In the genomic region with DNA sequence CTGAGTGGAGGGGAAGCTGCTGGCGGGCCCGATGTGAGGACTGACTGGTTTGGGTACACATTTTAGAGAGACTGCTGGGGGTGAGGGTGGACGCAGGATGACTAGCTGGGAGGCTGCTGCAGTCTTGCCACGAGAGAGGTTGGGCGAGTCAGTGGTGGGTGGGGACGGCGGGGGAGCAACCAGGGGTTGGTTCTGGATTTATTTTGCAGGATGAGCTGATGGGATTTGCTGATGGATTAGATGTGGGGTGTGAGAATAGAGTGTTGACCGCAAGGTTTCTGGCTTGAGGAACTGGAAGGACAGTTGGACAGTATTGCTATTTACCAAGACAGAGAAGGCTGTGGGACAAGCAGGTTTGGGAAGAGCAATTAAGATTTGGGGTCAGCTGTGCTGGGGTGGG, we compare ENCODE assay signal across 13 cellular contexts. TPM values are rescaled to one million over a fixed set of nuclear protein-coding genes. Genes with fewer than 3 reads are reported as not detected.
DNase-seq lines count a peak whose midpoint lies in the region; ATAC-seq and TF ChIP-seq lines count a peak whose summit lies in the region.
"Had no signal": no experiment of that assay in that cellular context is flagged by ENCODE, and none has a peak within 500 bp of the region (broad histone marks: within the 10 kb centered on the region; RNA-seq: fewer than 3 reads in every experiment).

No MANE protein-coding gene starts in this region.

- no peaks in the 10 kb centered on the region; the same call in 1 of the 2 replicates for H4K20me1 ChIP-seq in HCT116 (ENCODE audit: insufficient read depth)

- DNase-seq in HCT116 (ENCODE audit: low read depth, low spot score): no peak
- DNase-seq in stimulated activated effector memory CD8-positive, alpha-beta T cell treated with anti-CD3 and anti-CD28 coated beads, Interleukin-12 subunit alpha, Interleukin-12 subunit beta, amount 100 ng/mL, for 72 hours (ENCODE audit: low spot score in 2 of 2): no peak
- no peak for DNase-seq in ureter (ENCODE audit: low spot score)
- no peak for DNase-seq in activated CD4-positive, alpha-beta T cell treated with anti-CD3 and anti-CD28 coated beads, Interleukin-2, amount 50 U/mL, for 48 hours
- DNase-seq in NCI-H526 (lab: John Stamatoyannopoulos, UW): no peak
- DNase-seq: activated CD4-positive, alpha-beta T cell treated with anti-CD3 and anti-CD28 coated beads for 48 hours; activated gamma-delta T cell; BE2C; NCI-H1436 had no signal

- RAD21 ChIA-PET in HCT116 (lab: Charles Lee; ENCODE audit: low non-redundant PET in 1 of 2, low total read pairs in 2 of 2, uncharacterized antibody in 2 of 2, unreplicated experiment in 2 of 2): no interaction called here

- TF ChIP-seq EP300 in gastroesophageal sphincter (IDR thresholded peaks at IDR 0.05): no peak

- H3K9me3 ChIP-seq in HCT116 (ENCODE audit: control insufficient read depth in 1 of 2, insufficient read depth in 1 of 2, low read depth in 1 of 2, low read length in 2 of 2) (no peaks in the 10 kb centered on the region), gastroesophageal sphincter (no peaks in the 10 kb centered on the region)
- H3K9me3 ChIP-seq: BE2C had no signal

- no peaks in the 10 kb centered on the region for H3K36me3 Mint-ChIP-seq in stimulated activated effector memory CD8-positive, alpha-beta T cell treated with anti-CD3 and anti-CD28 coated beads, Interleukin-12 subunit alpha, Interleukin-12 subunit beta, amount 100 ng/mL, for 72 hours

- no peak overlapping the region for H3K9ac ChIP-seq in HCT116 (ENCODE audit: low read length)

- H3K9me3 Mint-ChIP-seq in stimulated activated effector memory CD8-positive, alpha-beta T cell treated with anti-CD3 and anti-CD28 coated beads, Interleukin-12 subunit alpha, Interleukin-12 subunit beta, amount 100 ng/mL, for 72 hours: no peaks in the 10 kb centered on the region

- peaks cover 85% of the 10 kb centered on the region for H3K79me2 ChIP-seq in HCT116 (ENCODE audit: insufficient read depth, low read length)

- TF ChIP-seq POLR2A in HCT116 (IDR thresholded peaks at IDR 0.05; ENCODE audit: borderline replicate concordance, extremely low read depth, insufficient read depth, insufficient read length): no peak
- no peak for TF ChIP-seq POLR2A in gastroesophageal sphincter (IDR thresholded peaks at IDR 0.05)

- H3K36me3 ChIP-seq in HCT116 (ENCODE audit: control insufficient read depth in 1 of 2, insufficient read depth in 2 of 2, low read length in 2 of 2): no peaks in the 10 kb centered on the region
- no peaks in the 10 kb centered on the region for H3K36me3 ChIP-seq in gastroesophageal sphincter

- H3K9me2 ChIP-seq in HCT116 (ENCODE audit: insufficient read depth): no peaks in the 10 kb centered on the region

- POLR2A ChIA-PET in HCT116 (lab: Charles Lee): interaction anchor here (1.1 kb wide), 1 partner anchor 9 kb away, joined by 3 read pairs; no protein-coding TSS in a partner anchor

- H3K4me2 ChIP-seq in HCT116 (ENCODE audit: low read length): peak overlapping the region; percentile 26; the same call in 1 of the 2 replicates

- no peak overlapping the region for H3K27ac Mint-ChIP-seq in stimulated activated effector memory CD8-positive, alpha-beta T cell treated with anti-CD3 and anti-CD28 coated beads, Interleukin-12 subunit alpha, Interleukin-12 subunit beta, amount 100 ng/mL, for 72 hours

- intact Hi-C loops in HCT116 (cut with micrococcal nuclease): no loop called here

- H2AFZ ChIP-seq in HCT116 (ENCODE audit: low read depth, low read length, poor library complexity, severe bottlenecking): no peak overlapping the region

- no TSS peak for BruUV-seq in HCT116 (replicated peaks; lab: Mats Ljungman, UMichigan)

- no peak overlapping the region for H3K4me3 Mint-ChIP-seq in stimulated activated effector memory CD8-positive, alpha-beta T cell treated with anti-CD3 and anti-CD28 coated beads, Interleukin-12 subunit alpha, Interleukin-12 subunit beta, amount 100 ng/mL, for 72 hours

- H3K27ac ChIP-seq in HCT116 (ENCODE audit: low read depth, low read length) (no peak overlapping the region), angular gyrus (ENCODE audit: low read depth, low read length) (peak overlapping the region; percentile 99), gastroesophageal sphincter (peak overlapping the region in 3 of 4 donors; percentile 50 to 73 (median 52)), skin epidermis (peak overlapping the region in 19 of 21 experiments; percentile 19 to 91 (median 81))

- TF ChIP-seq RAD21 in HCT116 (IDR thresholded peaks at IDR 0.05; ENCODE audit: low read depth): no peak

- H3K4me3 ChIP-seq in HCT116 (replicated peaks in 1 of 2; ENCODE audit: low read depth in 1 of 2, low read length in 2 of 2) (no peak overlapping the region), gastroesophageal sphincter (no peak overlapping the region), skin epidermis (no peak overlapping the region)
- H3K4me3 ChIP-seq: lung had no signal

- H3K4me1 ChIP-seq in HCT116 (ENCODE audit: control insufficient read depth in 1 of 2, insufficient read depth in 2 of 2, low read length in 2 of 2): peaks cover 22 to 50% of the 10 kb centered on the region in 2 experiments
- H3K4me1 ChIP-seq in gastroesophageal sphincter: peaks cover 6 to 100% (median 80%) of the 10 kb centered on the region in 3 donors

- CTCF ChIA-PET in HCT116 (lab: Charles Lee): no interaction called here

- ATAC-seq in HCT116 (no peak), gastroesophageal sphincter (no peak)
- no peak for ATAC-seq in stimulated activated effector memory CD8-positive, alpha-beta T cell treated with anti-CD3 and anti-CD28 coated beads, Interleukin-12 subunit alpha, Interleukin-12 subunit beta, amount 100 ng/mL, for 72 hours

- no peak for TF ChIP-seq CTCF in HCT116 (IDR thresholded peaks at IDR 0.05 in 2 of 3, conservative IDR thresholded peaks at IDR 0.05 in 1 of 3; ENCODE audit: borderline replicate concordance in 1 of 3, insufficient read depth in 1 of 3, low read depth in 2 of 3, low read length in 2 of 3)
- no peak for TF ChIP-seq CTCF in gastroesophageal sphincter (IDR thresholded peaks at IDR 0.05)

- H3K4me1 Mint-ChIP-seq in stimulated activated effector memory CD8-positive, alpha-beta T cell treated with anti-CD3 and anti-CD28 coated beads, Interleukin-12 subunit alpha, Interleukin-12 subunit beta, amount 100 ng/mL, for 72 hours: no peaks in the 10 kb centered on the region

- H3K27me3 ChIP-seq in HCT116 (ENCODE audit: insufficient read depth, low read length) (no peaks in the 10 kb centered on the region), gastroesophageal sphincter (no peaks in the 10 kb centered on the region)
- H3K27me3 ChIP-seq: BE2C had no signal

- WGBS in gastroesophageal sphincter (ENCODE audit: low coverage in 1 of 2), 2 donors: 61 to 69% methylated on average over 7 to 8 of the region's 8 CpGs

TF ChIP-seq in HCT116, 20 proteins besides CTCF, POLR2A, EP300 and RAD21 (continues in another document):
- no peak for TF ChIP-seq POLR2AphosphoS5 (IDR thresholded peaks at IDR 0.05; ENCODE audit: low read depth, low read length)
- TF ChIP-seq EGR1 (IDR thresholded peaks at IDR 0.05; ENCODE audit: low read depth): no peak
- TF ChIP-seq SRF (IDR thresholded peaks at IDR 0.05; ENCODE audit: low read depth): no peak
- TF ChIP-seq ELF1 (IDR thresholded peaks at IDR 0.05; ENCODE audit: borderline replicate concordance, low read depth): no peak
- no peak for TF ChIP-seq EZH2phosphoT487 (IDR thresholded peaks at IDR 0.05; ENCODE audit: borderline replicate concordance)
- no peak for TF ChIP-seq SIN3A (IDR thresholded peaks at IDR 0.05; ENCODE audit: low read depth)
- TF ChIP-seq, protein P1, sequence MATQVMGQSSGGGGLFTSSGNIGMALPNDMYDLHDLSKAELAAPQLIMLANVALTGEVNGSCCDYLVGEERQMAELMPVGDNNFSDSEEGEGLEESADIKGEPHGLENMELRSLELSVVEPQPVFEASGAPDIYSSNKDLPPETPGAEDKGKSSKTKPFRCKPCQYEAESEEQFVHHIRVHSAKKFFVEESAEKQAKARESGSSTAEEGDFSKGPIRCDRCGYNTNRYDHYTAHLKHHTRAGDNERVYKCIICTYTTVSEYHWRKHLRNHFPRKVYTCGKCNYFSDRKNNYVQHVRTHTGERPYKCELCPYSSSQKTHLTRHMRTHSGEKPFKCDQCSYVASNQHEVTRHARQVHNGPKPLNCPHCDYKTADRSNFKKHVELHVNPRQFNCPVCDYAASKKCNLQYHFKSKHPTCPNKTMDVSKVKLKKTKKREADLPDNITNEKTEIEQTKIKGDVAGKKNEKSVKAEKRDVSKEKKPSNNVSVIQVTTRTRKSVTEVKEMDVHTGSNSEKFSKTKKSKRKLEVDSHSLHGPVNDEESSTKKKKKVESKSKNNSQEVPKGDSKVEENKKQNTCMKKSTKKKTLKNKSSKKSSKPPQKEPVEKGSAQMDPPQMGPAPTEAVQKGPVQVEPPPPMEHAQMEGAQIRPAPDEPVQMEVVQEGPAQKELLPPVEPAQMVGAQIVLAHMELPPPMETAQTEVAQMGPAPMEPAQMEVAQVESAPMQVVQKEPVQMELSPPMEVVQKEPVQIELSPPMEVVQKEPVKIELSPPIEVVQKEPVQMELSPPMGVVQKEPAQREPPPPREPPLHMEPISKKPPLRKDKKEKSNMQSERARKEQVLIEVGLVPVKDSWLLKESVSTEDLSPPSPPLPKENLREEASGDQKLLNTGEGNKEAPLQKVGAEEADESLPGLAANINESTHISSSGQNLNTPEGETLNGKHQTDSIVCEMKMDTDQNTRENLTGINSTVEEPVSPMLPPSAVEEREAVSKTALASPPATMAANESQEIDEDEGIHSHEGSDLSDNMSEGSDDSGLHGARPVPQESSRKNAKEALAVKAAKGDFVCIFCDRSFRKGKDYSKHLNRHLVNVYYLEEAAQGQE (IDR thresholded peaks at IDR 0.05; ENCODE audit: low read depth): no peak

RNA-seq across cellular contexts. Expression of gene NDST1, which starts 5.8 kb away (rescaled TPM):
- total RNA-seq in HCT116 (2021; ENCODE audit: unreplicated experiment): 33.1 TPM
- 14.9 and 19.5 TPM in 2 replicates for polyA plus RNA-seq in HCT116 (2012)
- 100 to 1,000 TPM in 1 of 4 donors, 10 to 100 TPM in 3; 58.3 to 146 (median 72.1) TPM for total RNA-seq in gastroesophageal sphincter
- 54.3 TPM for total RNA-seq in ureter

RNA-seq across cellular contexts. Expression of gene RPS14, which starts 52.6 kb away (rescaled TPM):
- total RNA-seq in HCT116 (2021; ENCODE audit: unreplicated experiment) (2,557 TPM), gastroesophageal sphincter (1,000 to 10,000 TPM; 1,275 to 3,828 (median 2,502) TPM), ureter (2,344 TPM)
- 4,169 and 4,510 TPM in 2 replicates for polyA plus RNA-seq in HCT116 (2012)
